ENCODE assay signal across 1 cellular context in the genomic region with DNA sequence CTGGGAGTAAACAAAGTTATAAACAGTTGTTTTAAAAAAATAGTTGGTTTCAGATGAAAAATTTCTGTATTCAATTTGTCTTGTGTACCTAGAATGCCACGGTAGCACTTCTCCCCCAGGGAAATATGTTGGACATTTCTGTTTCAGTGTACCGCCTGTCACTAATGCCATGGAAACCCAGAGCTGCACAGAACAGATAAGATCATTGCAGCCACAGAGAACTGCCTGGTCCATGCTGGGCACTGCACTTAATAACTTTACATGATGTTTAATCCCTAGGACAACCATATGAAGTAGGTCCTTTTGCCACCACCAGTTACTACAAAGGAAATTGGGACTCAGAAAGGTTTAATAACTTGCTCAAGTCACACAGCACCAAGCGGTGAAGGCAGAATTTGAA.
TF ChIP-seq lines count a peak whose summit lies in the region.

No MANE protein-coding gene starts in this region.

TF ChIP-seq in SK-N-SH, 30 proteins besides CTCF, POLR2A, EP300 and RAD21 (continued from another document):
- TF ChIP-seq, protein P1, sequence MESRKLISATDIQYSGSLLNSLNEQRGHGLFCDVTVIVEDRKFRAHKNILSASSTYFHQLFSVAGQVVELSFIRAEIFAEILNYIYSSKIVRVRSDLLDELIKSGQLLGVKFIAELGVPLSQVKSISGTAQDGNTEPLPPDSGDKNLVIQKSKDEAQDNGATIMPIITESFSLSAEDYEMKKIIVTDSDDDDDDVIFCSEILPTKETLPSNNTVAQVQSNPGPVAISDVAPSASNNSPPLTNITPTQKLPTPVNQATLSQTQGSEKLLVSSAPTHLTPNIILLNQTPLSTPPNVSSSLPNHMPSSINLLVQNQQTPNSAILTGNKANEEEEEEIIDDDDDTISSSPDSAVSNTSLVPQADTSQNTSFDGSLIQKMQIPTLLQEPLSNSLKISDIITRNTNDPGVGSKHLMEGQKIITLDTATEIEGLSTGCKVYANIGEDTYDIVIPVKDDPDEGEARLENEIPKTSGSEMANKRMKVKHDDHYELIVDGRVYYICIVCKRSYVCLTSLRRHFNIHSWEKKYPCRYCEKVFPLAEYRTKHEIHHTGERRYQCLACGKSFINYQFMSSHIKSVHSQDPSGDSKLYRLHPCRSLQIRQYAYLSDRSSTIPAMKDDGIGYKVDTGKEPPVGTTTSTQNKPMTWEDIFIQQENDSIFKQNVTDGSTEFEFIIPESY (IDR thresholded peaks at IDR 0.05; ENCODE audit: borderline replicate concordance, low read depth) = no peak
- TF ChIP-seq, protein P2, sequence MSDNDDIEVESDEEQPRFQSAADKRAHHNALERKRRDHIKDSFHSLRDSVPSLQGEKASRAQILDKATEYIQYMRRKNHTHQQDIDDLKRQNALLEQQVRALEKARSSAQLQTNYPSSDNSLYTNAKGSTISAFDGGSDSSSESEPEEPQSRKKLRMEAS (IDR thresholded peaks at IDR 0.05; ENCODE audit: low read depth) = no peak
- peak; percentile 63; the same call in 1 of the 2 replicates for TF ChIP-seq RCOR1 (IDR thresholded peaks at IDR 0.05; ENCODE audit: low read length)
